8 cellular contexts compared by ENCODE assay signal in genomic region chr11:32792948-32793475, GRCh38. TPM values are rescaled to one million over a fixed set of nuclear protein-coding genes. Genes with fewer than 3 reads are reported as not detected.
DNase-seq lines count a peak whose midpoint lies in the region; ATAC-seq and TF ChIP-seq lines count a peak whose summit lies in the region.

No MANE protein-coding gene starts in this region.

- ATAC-seq in GM18868 (IDR thresholded peaks at IDR 0.05; ENCODE audit: unreplicated experiment) (peak; percentile 83), HG03432 (IDR thresholded peaks at IDR 0.05; ENCODE audit: unreplicated experiment) (peak; percentile 73)
- peak; percentile 72 to 74 for ATAC-seq in stimulated activated naive B cell treated with anti-CD40 and anti-IgM and Interleukin-4, amounts not matched to agents 10 μg/mL and 1 μg/mL and 100 μg/mL, for 72 hours (replicated peaks)

- no peak for DNase-seq in AG09309 (ENCODE audit: low read depth)
- peak; percentile 73 for DNase-seq in NCI-H82 (lab: John Stamatoyannopoulos, UW)
- peak; percentile 35 for DNase-seq in activated CD8-positive, alpha-beta memory T cell treated with anti-CD3 and anti-CD28 coated beads for 4 hours (ENCODE audit: low read depth in 2 of 2)
- DNase-seq in endothelial cell (ENCODE audit: low spot score) = peak; percentile 60
- peak; percentile 61 for DNase-seq in myocyte (ENCODE audit: low read depth)
- peak; percentile 26 for DNase-seq in stimulated activated naive B cell treated with anti-CD40 and anti-IgM and Interleukin-4, amounts not matched to agents 10 μg/mL and 1 μg/mL and 100 μg/mL, for 72 hours

- H3K36me3 Mint-ChIP-seq in endothelial cell (ENCODE audit: low read depth, unreplicated experiment) = no peaks in the 10 kb centered on the region
- no peaks in the 10 kb centered on the region for H3K36me3 Mint-ChIP-seq in stimulated activated naive B cell treated with anti-CD40 and anti-IgM and Interleukin-4, amounts not matched to agents 10 μg/mL and 1 μg/mL and 100 μg/mL, for 72 hours

- H3K27ac Mint-ChIP-seq in endothelial cell (ENCODE audit: unreplicated experiment) = no peak overlapping the region
- no peak overlapping the region for H3K27ac Mint-ChIP-seq in stimulated activated naive B cell treated with anti-CD40 and anti-IgM and Interleukin-4, amounts not matched to agents 10 μg/mL and 1 μg/mL and 100 μg/mL, for 72 hours

- peak; percentile 65 for TF ChIP-seq CTCF in AG09309 (IDR thresholded peaks at IDR 0.05; ENCODE audit: control insufficient read depth, insufficient read depth, low read depth, low read length, missing control alignments)
- peak; percentile 92 for TF ChIP-seq CTCF in endothelial cell (IDR thresholded peaks at IDR 0.05; ENCODE audit: unreplicated experiment)

- no peak overlapping the region for H3K4me3 Mint-ChIP-seq in endothelial cell (ENCODE audit: unreplicated experiment)
- H3K4me3 Mint-ChIP-seq in stimulated activated naive B cell treated with anti-CD40 and anti-IgM and Interleukin-4, amounts not matched to agents 10 μg/mL and 1 μg/mL and 100 μg/mL, for 72 hours = peak overlapping the region; percentile 10 to 33

- H3K4me1 Mint-ChIP-seq in endothelial cell (ENCODE audit: unreplicated experiment) = no peaks in the 10 kb centered on the region
- no peaks in the 10 kb centered on the region for H3K4me1 Mint-ChIP-seq in stimulated activated naive B cell treated with anti-CD40 and anti-IgM and Interleukin-4, amounts not matched to agents 10 μg/mL and 1 μg/mL and 100 μg/mL, for 72 hours

- no peak overlapping the region for H3K4me3 ChIP-seq in AG09309 (ENCODE audit: control insufficient read depth, low read depth, low read length)

- H3K9me3 Mint-ChIP-seq in endothelial cell (ENCODE audit: unreplicated experiment) = no peaks in the 10 kb centered on the region
- no peaks in the 10 kb centered on the region for H3K9me3 Mint-ChIP-seq in stimulated activated naive B cell treated with anti-CD40 and anti-IgM and Interleukin-4, amounts not matched to agents 10 μg/mL and 1 μg/mL and 100 μg/mL, for 72 hours

- H3K27me3 Mint-ChIP-seq in endothelial cell (ENCODE audit: unreplicated experiment) = no peaks in the 10 kb centered on the region
- H3K27me3 Mint-ChIP-seq in stimulated activated naive B cell treated with anti-CD40 and anti-IgM and Interleukin-4, amounts not matched to agents 10 μg/mL and 1 μg/mL and 100 μg/mL, for 72 hours = peaks cover 0 to 10% of the 10 kb centered on the region in 2 donors

RNA-seq across cellular contexts. Expression of gene CCDC73, which starts 1.4 kb away (rescaled TPM):
- total RNA-seq in endothelial cell (ENCODE audit: unreplicated experiment) (not detected), myocyte (not detected in 2 replicates)
- 0.03 TPM for polyA plus RNA-seq in myocyte (2012)

RNA-seq across cellular contexts. Expression of gene PRRG4, which starts 36.7 kb away (rescaled TPM):
- total RNA-seq in endothelial cell (ENCODE audit: unreplicated experiment) (not detected), myocyte (0.08 and 0.21 TPM in 2 replicates)
- 0.03 TPM for polyA plus RNA-seq in myocyte (2012)
